26 cellular contexts compared by ENCODE assay signal in the genomic region with DNA sequence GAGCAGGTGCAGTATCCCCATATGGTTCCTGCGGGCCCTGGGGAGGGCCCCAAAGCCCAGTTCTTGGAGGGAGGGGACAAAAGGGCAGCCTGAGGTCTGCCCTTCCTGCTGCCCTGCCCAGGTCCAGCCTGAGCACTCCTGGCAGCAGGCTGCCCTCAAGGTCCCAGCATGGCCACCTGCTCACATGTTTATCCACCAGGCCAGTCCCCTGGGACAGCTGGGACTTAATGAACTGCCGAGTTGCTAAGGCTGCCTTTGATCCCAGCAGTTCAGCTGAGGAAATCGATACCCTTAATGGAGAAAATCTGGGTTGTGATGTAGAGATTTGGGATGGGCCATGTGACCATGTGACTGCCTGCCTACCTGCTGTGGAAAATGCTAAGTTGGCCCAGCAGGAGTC.
A peak's percentile ranks its signal among the peaks of the same experiment; 100 is the strongest.
DNase-seq lines count a peak whose midpoint lies in the region; ATAC-seq and TF ChIP-seq lines count a peak whose summit lies in the region.
"Had no signal": no experiment of that assay in that cellular context is flagged by ENCODE, and none has a peak within 500 bp of the region (broad histone marks: within the 10 kb centered on the region; RNA-seq: fewer than 3 reads in every experiment).

No MANE protein-coding gene starts in this region.

- H3K27me3 ChIP-seq in SK-N-SH (ENCODE audit: insufficient read depth) (0 out of 2 replicates have a peak, but pooled peaks cover 4% of the 10 kb centered on the region), MG63 (no peaks in the 10 kb centered on the region)
- H3K27me3 ChIP-seq: gastrocnemius medialis, SJSA1 had no signal

- H3F3A ChIP-seq in SK-N-SH (replicated peaks; ENCODE audit: insufficient read depth), result no peaks in the 10 kb centered on the region

- no peak overlapping the region for H3K4me2 ChIP-seq in SK-N-SH

- 13% methylated on average over 2 of the region's 3 CpGs for WGBS in SK-N-SH (ENCODE audit: low lambda C conversion rate)

- POLR2A ChIA-PET in SK-N-SH (lab: Yijun Ruan, JAX), result no interaction called here

- H3K27ac ChIP-seq in SK-N-SH (ENCODE audit: low read depth in 2 of 2, low read length in 1 of 2), result no peak overlapping the region
- H3K27ac ChIP-seq: brain microvascular endothelial cell, gastrocnemius medialis, prostate gland, SJSA1, thoracic aorta, VCaP had no signal

- no peak overlapping the region for H2AFZ ChIP-seq in SK-N-SH (ENCODE audit: low read depth)

- ATAC-seq in SK-N-SH treated with all-trans-retinoic acid at 6 μM for 48 hours (no peak), GM18498 (IDR thresholded peaks at IDR 0.05; ENCODE audit: unreplicated experiment) (no peak)
- ATAC-seq: activated naive CD8-positive, alpha-beta T cell treated with anti-CD3 and anti-CD28 coated beads, Interleukin-2, amount 50 U/mL, for 24 hours; effector memory CD8-positive, alpha-beta T cell; esophagus mucosa; gastrocnemius medialis; stimulated activated memory B cell treated with anti-CD40 and anti-IgM and Interleukin-4, amounts not matched to agents 10 μg/mL and 1 μg/mL and 100 μg/mL, for 72 hours had no signal

- TF ChIP-seq CTCF in SK-N-SH (IDR thresholded peaks at IDR 0.05), result no peak

- H3K9me3 ChIP-seq in SK-N-SH, result no peaks in the 10 kb centered on the region
- no peaks in the 10 kb centered on the region for H3K9me3 ChIP-seq in MG63
- H3K9me3 ChIP-seq: gastrocnemius medialis, prostate gland, SJSA1, thoracic aorta had no signal

- no peak for TF ChIP-seq RAD21 in SK-N-SH (IDR thresholded peaks at IDR 0.05; ENCODE audit: low read length)

- H3K36me3 ChIP-seq in SK-N-SH (replicated peaks in 1 of 2; ENCODE audit: control insufficient read depth in 1 of 2, insufficient read depth in 2 of 2, low read length in 1 of 2), result no peaks in the 10 kb centered on the region
- no peaks in the 10 kb centered on the region for H3K36me3 ChIP-seq in MG63
- H3K36me3 ChIP-seq: brain microvascular endothelial cell, gastrocnemius medialis, prostate gland, SJSA1, thoracic aorta had no signal

- no peaks in the 10 kb centered on the region for H4K20me1 ChIP-seq in SK-N-SH (ENCODE audit: insufficient read depth)

- CTCF ChIA-PET in SK-N-SH (lab: Yijun Ruan, JAX), result interaction anchor here (1.0 to 2.9 kb wide), 4 partner anchors 18 to 517 kb away, joined by 4 to 7 read pairs (median 5); no protein-coding TSS in a partner anchor

- DNase-seq in SK-N-SH (no peak), NCI-H526 (lab: John Stamatoyannopoulos, UW) (peak; percentile 44 to 84), iPS-NIHi11 (ENCODE audit: low spot score) (peak; percentile 20), MG63 (no peak), amniotic stem cell (lab: John Stamatoyannopoulos, UW) (no peak)
- DNase-seq in activated CD4-positive, CD25-positive, alpha-beta regulatory T cell treated with anti-CD3 and anti-CD28 coated beads, Interleukin-2, amount 50 U/mL, for 72 hours, result no peak
- DNase-seq: activated CD4-positive, alpha-beta T cell treated with anti-CD3 and anti-CD28 coated beads, Interleukin-2, amount 50 U/mL, for 4 hours; activated effector memory CD4-positive, alpha-beta T cell treated with Interleukin-2 at 50 U/mL for 16 hours; activated naive CD8-positive, alpha-beta T cell treated with anti-CD3 and anti-CD28 coated beads, Interleukin-2, amount 50 U/mL, for 24 hours; brain microvascular endothelial cell; CD4-positive, CD25-positive, alpha-beta regulatory T cell; effector memory CD8-positive, alpha-beta T cell; gastrocnemius medialis; HFFc6; islet precursor cell; Karpas-422; NCI-H2081 treated with DMSO at 0.1 percent for 48 hours; stimulated activated CD4-positive, alpha-beta T cell treated with anti-CD3 and anti-CD28 coated beads, Interleukin-1b, Interleukin-23, amount 100 ng/mL, for 48 hours had no signal

- no peak overlapping the region for H3K9ac ChIP-seq in SK-N-SH

- no peaks in the 10 kb centered on the region for H3K79me2 ChIP-seq in SK-N-SH (ENCODE audit: insufficient read depth)

- H3K9me2 ChIP-seq in SK-N-SH, result no peaks in the 10 kb centered on the region

- peaks cover 0 to 52% of the 10 kb centered on the region in 2 experiments; a peak in 1 of 4 replicates for H3K4me1 ChIP-seq in SK-N-SH (ENCODE audit: control insufficient read depth in 1 of 2, insufficient read depth in 2 of 2, low read depth in 1 of 2, low read length in 1 of 2)
- H3K4me1 ChIP-seq: gastrocnemius medialis, prostate gland, SJSA1 had no signal

- TF ChIP-seq EP300 in SK-N-SH (IDR thresholded peaks at IDR 0.05; ENCODE audit: borderline replicate concordance in 1 of 2, low read depth in 1 of 2, low read length in 1 of 2), result no peak

- H3K4me3 ChIP-seq in SK-N-SH (ENCODE audit: low read depth in 2 of 2, low read length in 1 of 2), result no peak overlapping the region
- no peak overlapping the region for H3K4me3 ChIP-seq in MG63
- H3K4me3 ChIP-seq: gastrocnemius medialis, prostate gland, SJSA1, thoracic aorta had no signal

TF ChIP-seq in SK-N-SH, 30 proteins besides CTCF, POLR2A, EP300 and RAD21:
- TF ChIP-seq GATA2 (CRISPR knock-in tag; IDR thresholded peaks at IDR 0.05), result 0 out of 2 replicates have a peak, but pooled peaks have one; percentile 14
- no peak for TF ChIP-seq MXI1 (IDR thresholded peaks at IDR 0.05; ENCODE audit: low read depth, low read length)

TF ChIP-seq in SK-N-SH treated with all-trans-retinoic acid at 6 μM for 48 hours, 23 proteins besides CTCF, POLR2A, EP300 and RAD21:
- no peak for TF ChIP-seq TSHZ2 (CRISPR knock-in tag; IDR thresholded peaks at IDR 0.05)
- no peak for TF ChIP-seq TCF4 (CRISPR knock-in tag; IDR thresholded peaks at IDR 0.05; ENCODE audit: borderline replicate concordance)
- no peak for TF ChIP-seq ZNF8 (CRISPR knock-in tag; IDR thresholded peaks at IDR 0.05)
- TF ChIP-seq TOX (CRISPR knock-in tag; IDR thresholded peaks at IDR 0.05; ENCODE audit: borderline replicate concordance), result no peak
- TF ChIP-seq OSR1 (CRISPR knock-in tag; IDR thresholded peaks at IDR 0.05), result no peak
- TF ChIP-seq CSDC2 (CRISPR knock-in tag; IDR thresholded peaks at IDR 0.05), result no peak
- TF ChIP-seq, protein P1, sequence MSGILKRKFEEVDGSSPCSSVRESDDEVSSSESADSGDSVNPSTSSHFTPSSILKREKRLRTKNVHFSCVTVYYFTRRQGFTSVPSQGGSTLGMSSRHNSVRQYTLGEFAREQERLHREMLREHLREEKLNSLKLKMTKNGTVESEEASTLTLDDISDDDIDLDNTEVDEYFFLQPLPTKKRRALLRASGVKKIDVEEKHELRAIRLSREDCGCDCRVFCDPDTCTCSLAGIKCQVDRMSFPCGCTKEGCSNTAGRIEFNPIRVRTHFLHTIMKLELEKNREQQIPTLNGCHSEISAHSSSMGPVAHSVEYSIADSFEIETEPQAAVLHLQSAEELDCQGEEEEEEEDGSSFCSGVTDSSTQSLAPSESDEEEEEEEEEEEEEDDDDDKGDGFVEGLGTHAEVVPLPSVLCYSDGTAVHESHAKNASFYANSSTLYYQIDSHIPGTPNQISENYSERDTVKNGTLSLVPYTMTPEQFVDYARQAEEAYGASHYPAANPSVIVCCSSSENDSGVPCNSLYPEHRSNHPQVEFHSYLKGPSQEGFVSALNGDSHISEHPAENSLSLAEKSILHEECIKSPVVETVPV (CRISPR knock-in tag; IDR thresholded peaks at IDR 0.05), result no peak
- TF ChIP-seq, protein P2, sequence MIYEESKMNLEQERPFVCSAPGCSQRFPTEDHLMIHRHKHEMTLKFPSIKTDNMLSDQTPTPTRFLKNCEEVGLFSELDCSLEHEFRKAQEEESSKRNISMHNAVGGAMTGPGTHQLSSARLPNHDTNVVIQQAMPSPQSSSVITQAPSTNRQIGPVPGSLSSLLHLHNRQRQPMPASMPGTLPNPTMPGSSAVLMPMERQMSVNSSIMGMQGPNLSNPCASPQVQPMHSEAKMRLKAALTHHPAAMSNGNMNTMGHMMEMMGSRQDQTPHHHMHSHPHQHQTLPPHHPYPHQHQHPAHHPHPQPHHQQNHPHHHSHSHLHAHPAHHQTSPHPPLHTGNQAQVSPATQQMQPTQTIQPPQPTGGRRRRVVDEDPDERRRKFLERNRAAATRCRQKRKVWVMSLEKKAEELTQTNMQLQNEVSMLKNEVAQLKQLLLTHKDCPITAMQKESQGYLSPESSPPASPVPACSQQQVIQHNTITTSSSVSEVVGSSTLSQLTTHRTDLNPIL (CRISPR knock-in tag; IDR thresholded peaks at IDR 0.05; ENCODE audit: low read depth), result no peak
- no peak for TF ChIP-seq ISL1 (CRISPR knock-in tag; IDR thresholded peaks at IDR 0.05)
- TF ChIP-seq RARB (CRISPR knock-in tag; IDR thresholded peaks at IDR 0.05), result no peak
- no peak for TF ChIP-seq ZNF565 (CRISPR knock-in tag; conservative IDR thresholded peaks at IDR 0.05; ENCODE audit: low read depth)
- no peak for TF ChIP-seq ZFP3 (CRISPR knock-in tag; IDR thresholded peaks at IDR 0.05)
- TF ChIP-seq ZFP30 (CRISPR knock-in tag; IDR thresholded peaks at IDR 0.05), result no peak

Comparison
In these comparisons a context has a peak if more than half of its experiments do, and no peak if none do; other contexts are left out.
1. DNase-seq: peak in NCI-H526 (2 of 2) and iPS-NIHi11 (single experiment); none in SK-N-SH (single experiment), MG63 (single experiment), amniotic stem cell (single experiment) and activated CD4-positive, CD25-positive, alpha-beta regulatory T cell treated with anti-CD3 and anti-CD28 coated beads, Interleukin-2, amount 50 U/mL, for 72 hours (single experiment).